In genomic region chr12:9868271-9868815, GRCh38 we compare ENCODE assay signal across 8 cellular contexts. TPM values are rescaled to one million over a fixed set of nuclear protein-coding genes. Genes with fewer than 3 reads are reported as not detected.
A peak's percentile ranks its signal among the peaks of the same experiment; 100 is the strongest.
DNase-seq lines count a peak whose midpoint lies in the region; ATAC-seq and TF ChIP-seq lines count a peak whose summit lies in the region.

No MANE protein-coding gene starts in this region.

- peaks cover 35% of the 10 kb centered on the region for H3K4me1 Mint-ChIP-seq in activated CD4-positive, alpha-beta T cell treated with anti-CD3 and anti-CD28 coated beads for 36 hours
- peaks cover 41% of the 10 kb centered on the region for H3K4me1 Mint-ChIP-seq in T-helper 1 cell treated with Interleukin-12 subunit alpha and Interleukin-12 subunit beta and Interleukin-4 antibody, amounts not matched to agents 30 μg/mL and 1 μg/mL, for 36 hours (ENCODE audit: low read depth)
- H3K4me1 Mint-ChIP-seq in stimulated activated naive B cell treated with anti-CD40 and anti-IgM and Interleukin-4, amounts not matched to agents 10 μg/mL and 1 μg/mL and 100 μg/mL, for 72 hours = peaks cover 24 to 63% of the 10 kb centered on the region in 2 donors

- CTCF ChIA-PET in activated CD4-positive, alpha-beta T cell treated with anti-CD3 and anti-CD28 coated beads for 36 hours (lab: Charles Lee) = interaction anchor here (0.7 to 3.9 kb wide), 13 partner anchors 10 to 494 kb away, joined by 3 to 25 read pairs (median 3); no protein-coding TSS in a partner anchor

- DNase-seq in activated CD4-positive, alpha-beta T cell treated with anti-CD3 and anti-CD28 coated beads for 36 hours = no peak
- DNase-seq in activated CD4-positive, alpha-beta T cell treated with anti-CD3 and anti-CD28 coated beads, Interleukin-2, amount 50 U/mL, for 1 hour = no peak
- peak; percentile 7 for DNase-seq in fibroblast of the aortic adventitia (ENCODE audit: low read depth)
- DNase-seq in stimulated activated naive B cell treated with anti-CD40 and anti-IgM and Interleukin-4, amounts not matched to agents 10 μg/mL and 1 μg/mL and 100 μg/mL, for 72 hours = no peak
- no peak for DNase-seq in stimulated activated CD4-positive, alpha-beta T cell treated with anti-CD3 and anti-CD28 coated beads, Interleukin-12 subunit alpha, Interleukin-12 subunit beta, amount 100 ng/mL, for 4 hours
- no peak for DNase-seq in stimulated activated CD4-positive, alpha-beta T cell treated with anti-CD3 and anti-CD28 coated beads, Interleukin-2, amount 100 ng/mL, for 48 hours

- intact Hi-C loops in activated CD4-positive, alpha-beta T cell treated with anti-CD3 and anti-CD28 coated beads for 36 hours (cut with DNase I, micrococcal nuclease) = loop anchor here (2.0 to 10.0 kb wide), 15 partner anchors 54 to 854 kb away; partner anchors contain the start of genes CLEC2D (in 1 of the 2), GABARAPL1 (in 1 of the 2), MAGOHB (in 1 of the 2) and YBX3 (in 1 of the 2)

- peaks cover 2% of the 10 kb centered on the region for H3K9me3 Mint-ChIP-seq in activated CD4-positive, alpha-beta T cell treated with anti-CD3 and anti-CD28 coated beads for 36 hours (ENCODE audit: low read depth)
- H3K9me3 Mint-ChIP-seq in T-helper 1 cell treated with Interleukin-12 subunit alpha and Interleukin-12 subunit beta and Interleukin-4 antibody, amounts not matched to agents 30 μg/mL and 1 μg/mL, for 36 hours = peaks cover 10% of the 10 kb centered on the region
- peaks cover 8 to 12% of the 10 kb centered on the region in 2 donors for H3K9me3 Mint-ChIP-seq in stimulated activated naive B cell treated with anti-CD40 and anti-IgM and Interleukin-4, amounts not matched to agents 10 μg/mL and 1 μg/mL and 100 μg/mL, for 72 hours

- peak overlapping the region; percentile 95 for H3K27ac Mint-ChIP-seq in activated CD4-positive, alpha-beta T cell treated with anti-CD3 and anti-CD28 coated beads for 36 hours
- peak overlapping the region; percentile 96 for H3K27ac Mint-ChIP-seq in T-helper 1 cell treated with Interleukin-12 subunit alpha and Interleukin-12 subunit beta and Interleukin-4 antibody, amounts not matched to agents 30 μg/mL and 1 μg/mL, for 36 hours
- peak overlapping the region; percentile 88 for H3K27ac Mint-ChIP-seq in stimulated activated naive B cell treated with anti-CD40 and anti-IgM and Interleukin-4, amounts not matched to agents 10 μg/mL and 1 μg/mL and 100 μg/mL, for 72 hours

- H3K4me3 Mint-ChIP-seq in activated CD4-positive, alpha-beta T cell treated with anti-CD3 and anti-CD28 coated beads for 36 hours = peak overlapping the region; percentile 77
- peak overlapping the region; percentile 85 for H3K4me3 Mint-ChIP-seq in T-helper 1 cell treated with Interleukin-12 subunit alpha and Interleukin-12 subunit beta and Interleukin-4 antibody, amounts not matched to agents 30 μg/mL and 1 μg/mL, for 36 hours
- H3K4me3 Mint-ChIP-seq in stimulated activated naive B cell treated with anti-CD40 and anti-IgM and Interleukin-4, amounts not matched to agents 10 μg/mL and 1 μg/mL and 100 μg/mL, for 72 hours = peak overlapping the region; percentile 80 to 94

- peaks cover 16% of the 10 kb centered on the region for H3K36me3 Mint-ChIP-seq in activated CD4-positive, alpha-beta T cell treated with anti-CD3 and anti-CD28 coated beads for 36 hours (ENCODE audit: low read depth)
- H3K36me3 Mint-ChIP-seq in T-helper 1 cell treated with Interleukin-12 subunit alpha and Interleukin-12 subunit beta and Interleukin-4 antibody, amounts not matched to agents 30 μg/mL and 1 μg/mL, for 36 hours (ENCODE audit: low read depth) = peaks cover 26% of the 10 kb centered on the region
- peaks cover 10 to 15% of the 10 kb centered on the region in 2 donors for H3K36me3 Mint-ChIP-seq in stimulated activated naive B cell treated with anti-CD40 and anti-IgM and Interleukin-4, amounts not matched to agents 10 μg/mL and 1 μg/mL and 100 μg/mL, for 72 hours

- no peak for ATAC-seq in activated CD4-positive, alpha-beta T cell treated with anti-CD3 and anti-CD28 coated beads for 36 hours
- ATAC-seq in stimulated activated naive B cell treated with anti-CD40 and anti-IgM and Interleukin-4, amounts not matched to agents 10 μg/mL and 1 μg/mL and 100 μg/mL, for 72 hours (replicated peaks) = no peak
- ATAC-seq in GM21526 (IDR thresholded peaks at IDR 0.05; ENCODE audit: low FRiP score, unreplicated experiment) = no peak

- no peaks in the 10 kb centered on the region for H3K27me3 Mint-ChIP-seq in activated CD4-positive, alpha-beta T cell treated with anti-CD3 and anti-CD28 coated beads for 36 hours
- H3K27me3 Mint-ChIP-seq in T-helper 1 cell treated with Interleukin-12 subunit alpha and Interleukin-12 subunit beta and Interleukin-4 antibody, amounts not matched to agents 30 μg/mL and 1 μg/mL, for 36 hours (ENCODE audit: low read depth) = no peaks in the 10 kb centered on the region
- H3K27me3 Mint-ChIP-seq in stimulated activated naive B cell treated with anti-CD40 and anti-IgM and Interleukin-4, amounts not matched to agents 10 μg/mL and 1 μg/mL and 100 μg/mL, for 72 hours = no peaks in the 10 kb centered on the region

- TF ChIP-seq CTCF in fibroblast of the aortic adventitia (IDR thresholded peaks at IDR 0.05; ENCODE audit: insufficient read depth, low read length) = no peak

- POLR2A ChIA-PET in activated CD4-positive, alpha-beta T cell treated with anti-CD3 and anti-CD28 coated beads for 36 hours (lab: Charles Lee) = interaction anchor here (2.2 to 3.6 kb wide), 2 partner anchors 107 to 110 kb away, joined by 10 to 12 read pairs; partner anchors contain the start of gene CD69

- peak overlapping the region; percentile 25 for H3K4me3 ChIP-seq in fibroblast of the aortic adventitia (ENCODE audit: low read depth, low read length)

RNA-seq across cellular contexts. Expression of gene CLEC2B, which starts 0.8 kb away (rescaled TPM):
- total RNA-seq in activated CD4-positive, alpha-beta T cell treated with anti-CD3 and anti-CD28 coated beads for 36 hours = 10 to 100 TPM; 21.8 to 25.8 TPM
- 16.5 and 58.1 TPM in 2 replicates for total RNA-seq in fibroblast of the aortic adventitia (ENCODE audit: low replicate concordance)

RNA-seq across cellular contexts. Expression of gene KLRF2, which starts 12.9 kb away (rescaled TPM):
- not detected for total RNA-seq in activated CD4-positive, alpha-beta T cell treated with anti-CD3 and anti-CD28 coated beads for 36 hours
- total RNA-seq in fibroblast of the aortic adventitia (ENCODE audit: low replicate concordance) = not detected in 2 replicates

RNA-seq across cellular contexts. Expression of gene KLRF1, which starts 41.1 kb away (rescaled TPM):
- total RNA-seq in activated CD4-positive, alpha-beta T cell treated with anti-CD3 and anti-CD28 coated beads for 36 hours = not detected
- not detected in 2 replicates for total RNA-seq in fibroblast of the aortic adventitia (ENCODE audit: low replicate concordance)
